3 cellular contexts compared by ENCODE assay signal in genomic region chr9:77690723-77691122, GRCh38. TPM values are rescaled to one million over a fixed set of nuclear protein-coding genes. Genes with fewer than 3 reads are reported as not detected.
"Had no signal": no experiment of that assay in that cellular context is flagged by ENCODE, and none has a peak within 500 bp of the region (broad histone marks: within the 10 kb centered on the region; RNA-seq: fewer than 3 reads in every experiment).

No MANE protein-coding gene starts in this region.

RNA-seq across cellular contexts. Expression of gene GNA14, which starts 42.6 kb away (rescaled TPM):
- total RNA-seq: foreskin keratinocyte; naive thymus-derived CD8-positive, alpha-beta T cell had no signal
- polyA plus RNA-seq: foreskin keratinocyte, keratinocyte had no signal
